22 cellular contexts compared by ENCODE assay signal in the genomic region with DNA sequence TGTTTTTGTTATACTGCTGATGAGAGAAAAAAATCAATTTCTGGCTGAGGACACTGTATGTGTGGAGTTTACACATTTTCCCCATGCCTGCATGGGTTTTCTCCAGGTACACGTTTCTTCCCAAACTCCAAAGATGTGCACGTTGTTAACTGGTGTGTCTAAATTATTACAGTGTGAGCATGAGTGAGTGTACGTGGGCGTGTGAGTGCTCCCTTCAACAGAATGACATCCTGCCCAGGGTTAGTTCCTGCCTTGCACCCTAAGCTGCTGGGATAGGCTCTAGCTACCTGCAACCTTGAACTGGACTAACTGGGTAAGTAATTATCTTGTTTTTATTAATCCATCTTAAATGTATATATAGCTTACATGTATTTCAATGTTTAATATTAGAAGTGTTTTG. TPM values are rescaled to one million over a fixed set of nuclear protein-coding genes. Genes with fewer than 3 reads are reported as not detected.
DNase-seq lines count a peak whose midpoint lies in the region; ATAC-seq and TF ChIP-seq lines count a peak whose summit lies in the region.
"Had no signal": no experiment of that assay in that cellular context is flagged by ENCODE, and none has a peak within 500 bp of the region (broad histone marks: within the 10 kb centered on the region; RNA-seq: fewer than 3 reads in every experiment).

No MANE protein-coding gene starts in this region.

- no peak for TF ChIP-seq CTCF in left ventricle myocardium inferior (IDR thresholded peaks at IDR 0.05; ENCODE audit: borderline replicate concordance)

- H3K4me3 ChIP-seq in CD8-positive, alpha-beta memory T cell (ENCODE audit: low read length) = no peak overlapping the region
- H3K4me3 ChIP-seq in MG63 (no peak overlapping the region), left ventricle myocardium inferior (no peak overlapping the region)
- H3K4me3 ChIP-seq: BLaER1 treated with 17β-estradiol and CSF1 and Interleukin-3, amounts not matched to agents 10 nM and 100 nM; cardiac muscle cell; lower lobe of right lung; right atrium auricular region; testis had no signal

- H3K27ac ChIP-seq in CD8-positive, alpha-beta memory T cell (ENCODE audit: low read depth, low read length) = no peak overlapping the region
- no peak overlapping the region for H3K27ac ChIP-seq in left ventricle myocardium inferior (replicated peaks)
- H3K27ac ChIP-seq: BLaER1 treated with 17β-estradiol and CSF1 and Interleukin-3, amounts not matched to agents 10 nM and 100 nM; cardiac muscle cell; lower lobe of right lung; right atrium auricular region; testis had no signal

- peaks cover 75% of the 10 kb centered on the region for H3K4me1 ChIP-seq in CD8-positive, alpha-beta memory T cell (ENCODE audit: insufficient read depth, low read length)
- peaks cover 24% of the 10 kb centered on the region for H3K4me1 ChIP-seq in left ventricle myocardium inferior

- H3K27me3 Mint-ChIP-seq in activated CD4-positive, alpha-beta memory T cell treated with anti-CD3 and anti-CD28 coated beads for 36 hours = no peaks in the 10 kb centered on the region
- no peaks in the 10 kb centered on the region for H3K27me3 Mint-ChIP-seq in activated CD4-positive, alpha-beta memory T cell treated with anti-CD3 and anti-CD28 coated beads, Interleukin-2, amount 10 ng/mL, durations not matched to agents 7 days and 5 days
- H3K27me3 Mint-ChIP-seq in CD8-positive, alpha-beta memory T cell = no peaks in the 10 kb centered on the region
- H3K27me3 Mint-ChIP-seq in activated T-cell treated with anti-CD3 and anti-CD28 coated beads, Interleukin-2, amount 50 U/mL, for 72 hours (ENCODE audit: low read depth) = no peaks in the 10 kb centered on the region

- H3K27ac Mint-ChIP-seq in activated CD4-positive, alpha-beta memory T cell treated with anti-CD3 and anti-CD28 coated beads for 36 hours = no peak overlapping the region
- no peak overlapping the region for H3K27ac Mint-ChIP-seq in activated CD4-positive, alpha-beta memory T cell treated with anti-CD3 and anti-CD28 coated beads, Interleukin-2, amount 10 ng/mL, durations not matched to agents 7 days and 5 days
- peak overlapping the region; percentile 18 to 77 (median 58) for H3K27ac Mint-ChIP-seq in CD8-positive, alpha-beta memory T cell
- peak overlapping the region; percentile 70 for H3K27ac Mint-ChIP-seq in activated T-cell treated with anti-CD3 and anti-CD28 coated beads, Interleukin-2, amount 50 U/mL, for 72 hours
- H3K27ac Mint-ChIP-seq: activated T-helper 2 cell treated with anti-CD3 and anti-CD28 coated beads, Interferon-gamma antibody, Interleukin-2, Interleukin-4, amounts not matched to agents 10 μg/mL and 5 μg/mL and 100 μg/mL, durations not matched to agents 14 hours and 24 hours and 36 hours had no signal

- H3K4me1 Mint-ChIP-seq in activated CD4-positive, alpha-beta memory T cell treated with anti-CD3 and anti-CD28 coated beads for 36 hours (ENCODE audit: low read depth) = peaks cover 71% of the 10 kb centered on the region
- peaks cover 53% of the 10 kb centered on the region for H3K4me1 Mint-ChIP-seq in activated CD4-positive, alpha-beta memory T cell treated with anti-CD3 and anti-CD28 coated beads, Interleukin-2, amount 10 ng/mL, durations not matched to agents 7 days and 5 days
- peaks cover 71 to 86% (median 84%) of the 10 kb centered on the region in 3 donors for H3K4me1 Mint-ChIP-seq in CD8-positive, alpha-beta memory T cell
- H3K4me1 Mint-ChIP-seq in activated T-cell treated with anti-CD3 and anti-CD28 coated beads, Interleukin-2, amount 50 U/mL, for 72 hours (ENCODE audit: low read depth) = peaks cover 74% of the 10 kb centered on the region

- no peaks in the 10 kb centered on the region for H3K9me3 Mint-ChIP-seq in activated CD4-positive, alpha-beta memory T cell treated with anti-CD3 and anti-CD28 coated beads for 36 hours
- H3K9me3 Mint-ChIP-seq in activated CD4-positive, alpha-beta memory T cell treated with anti-CD3 and anti-CD28 coated beads, Interleukin-2, amount 10 ng/mL, durations not matched to agents 7 days and 5 days = no peaks in the 10 kb centered on the region
- H3K9me3 Mint-ChIP-seq in CD8-positive, alpha-beta memory T cell = no peaks in the 10 kb centered on the region
- H3K9me3 Mint-ChIP-seq in activated T-cell treated with anti-CD3 and anti-CD28 coated beads, Interleukin-2, amount 50 U/mL, for 72 hours = no peaks in the 10 kb centered on the region
- H3K9me3 Mint-ChIP-seq: activated T-helper 2 cell treated with anti-CD3 and anti-CD28 coated beads, Interferon-gamma antibody, Interleukin-2, Interleukin-4, amounts not matched to agents 10 μg/mL and 5 μg/mL and 100 μg/mL, durations not matched to agents 14 hours and 24 hours and 36 hours had no signal

- no peak overlapping the region for H3K4me3 Mint-ChIP-seq in activated CD4-positive, alpha-beta memory T cell treated with anti-CD3 and anti-CD28 coated beads for 36 hours
- no peak overlapping the region for H3K4me3 Mint-ChIP-seq in activated CD4-positive, alpha-beta memory T cell treated with anti-CD3 and anti-CD28 coated beads, Interleukin-2, amount 10 ng/mL, durations not matched to agents 7 days and 5 days
- peak overlapping the region; percentile 1 to 67 (median 58) for H3K4me3 Mint-ChIP-seq in CD8-positive, alpha-beta memory T cell
- peak overlapping the region in 1 of 2 donors; percentile 69 for H3K4me3 Mint-ChIP-seq in activated T-cell treated with anti-CD3 and anti-CD28 coated beads, Interleukin-2, amount 50 U/mL, for 72 hours

- peak; percentile 44 for DNase-seq in activated CD4-positive, alpha-beta memory T cell treated with anti-CD3 and anti-CD28 coated beads for 36 hours
- no peak for DNase-seq in activated CD4-positive, alpha-beta memory T cell treated with anti-CD3 and anti-CD28 coated beads, Interleukin-2, amount 10 ng/mL, durations not matched to agents 7 days and 5 days
- no peak for DNase-seq in CD8-positive, alpha-beta memory T cell
- peak in 1 of 2 donors; percentile 35 for DNase-seq in activated T-cell treated with anti-CD3 and anti-CD28 coated beads, Interleukin-2, amount 50 U/mL, for 72 hours
- DNase-seq in left lobe of liver (ENCODE audit: low spot score) (no peak), MG63 (no peak), left ventricle myocardium inferior (no peak)
- DNase-seq: amniotic stem cell, DMS 273 treated with DMSO at 0.1 percent for 48 hours, foreskin fibroblast, hypothalamus, islet precursor cell, lower lobe of right lung, NCI-H146, NCI-H526, SW 1271, testis had no signal

- peaks cover 26% of the 10 kb centered on the region for H3K36me3 Mint-ChIP-seq in activated CD4-positive, alpha-beta memory T cell treated with anti-CD3 and anti-CD28 coated beads for 36 hours
- peaks cover 79% of the 10 kb centered on the region for H3K36me3 Mint-ChIP-seq in activated CD4-positive, alpha-beta memory T cell treated with anti-CD3 and anti-CD28 coated beads, Interleukin-2, amount 10 ng/mL, durations not matched to agents 7 days and 5 days (ENCODE audit: low read depth)
- H3K36me3 Mint-ChIP-seq in CD8-positive, alpha-beta memory T cell = peaks cover 0 to 66% (median 14%) of the 10 kb centered on the region in 3 donors
- peaks cover 9 to 23% of the 10 kb centered on the region in 2 donors for H3K36me3 Mint-ChIP-seq in activated T-cell treated with anti-CD3 and anti-CD28 coated beads, Interleukin-2, amount 50 U/mL, for 72 hours (ENCODE audit: insufficient read depth in 2 of 2)

- POLR2A ChIA-PET in activated CD4-positive, alpha-beta memory T cell treated with anti-CD3 and anti-CD28 coated beads for 36 hours (lab: Charles Lee) = no interaction called here
- POLR2A ChIA-PET in activated CD4-positive, alpha-beta memory T cell treated with anti-CD3 and anti-CD28 coated beads, Interleukin-2, amount 10 ng/mL, durations not matched to agents 7 days and 5 days (lab: Charles Lee) = no interaction called here
- POLR2A ChIA-PET in CD8-positive, alpha-beta memory T cell (lab: Charles Lee) = interaction anchor here (0.5 kb wide), 1 partner anchor 29 kb away, joined by 5 read pairs; no protein-coding TSS in a partner anchor

- no peaks in the 10 kb centered on the region for H3K27me3 ChIP-seq in CD8-positive, alpha-beta memory T cell (ENCODE audit: insufficient read depth, low read length, poor library complexity, severe bottlenecking)
- H3K27me3 ChIP-seq in MG63 = no peaks in the 10 kb centered on the region
- H3K27me3 ChIP-seq in left ventricle myocardium inferior (ENCODE audit: low read depth) = no peaks in the 10 kb centered on the region
- H3K27me3 ChIP-seq: BLaER1 treated with 17β-estradiol and CSF1 and Interleukin-3, amounts not matched to agents 10 nM and 100 nM; cardiac muscle cell; right atrium auricular region; testis had no signal

- H3K36me3 ChIP-seq in CD8-positive, alpha-beta memory T cell (ENCODE audit: insufficient read depth, low read length) = peaks cover 12% of the 10 kb centered on the region
- peaks cover 34% of the 10 kb centered on the region for H3K36me3 ChIP-seq in MG63
- peaks cover 15% of the 10 kb centered on the region for H3K36me3 ChIP-seq in left ventricle myocardium inferior
- H3K36me3 ChIP-seq: cardiac muscle cell had no signal

- intact Hi-C loops in activated CD4-positive, alpha-beta memory T cell treated with anti-CD3 and anti-CD28 coated beads for 36 hours (cut with micrococcal nuclease) = no loop called here
- intact Hi-C loops in left ventricle myocardium inferior (cut with micrococcal nuclease) = no loop called here

- ATAC-seq in activated T-cell treated with anti-CD3 and anti-CD28 coated beads, Interleukin-2, amount 50 U/mL, for 72 hours (replicated peaks in 1 of 2) = peak; percentile 48 to 49
- ATAC-seq in left lobe of liver (peak; percentile 49), HG03442 (IDR thresholded peaks at IDR 0.05; ENCODE audit: unreplicated experiment) (no peak)
- ATAC-seq: lower lobe of right lung had no signal

- CTCF ChIA-PET in activated CD4-positive, alpha-beta memory T cell treated with anti-CD3 and anti-CD28 coated beads for 36 hours (lab: Charles Lee) = no interaction called here
- CTCF ChIA-PET in activated CD4-positive, alpha-beta memory T cell treated with anti-CD3 and anti-CD28 coated beads, Interleukin-2, amount 10 ng/mL, durations not matched to agents 7 days and 5 days (lab: Charles Lee) = no interaction called here
- CTCF ChIA-PET in CD8-positive, alpha-beta memory T cell (lab: Charles Lee) = no interaction called here

- no peaks in the 10 kb centered on the region for H3K9me3 ChIP-seq in CD8-positive, alpha-beta memory T cell (ENCODE audit: low read length)
- H3K9me3 ChIP-seq in MG63 = no peaks in the 10 kb centered on the region
- no peaks in the 10 kb centered on the region for H3K9me3 ChIP-seq in left ventricle myocardium inferior (replicated peaks)
- H3K9me3 ChIP-seq: lower lobe of right lung, right atrium auricular region, testis had no signal

RNA-seq across cellular contexts. Expression of a gene that starts 5.5 kb away (rescaled TPM):
- total RNA-seq in activated CD4-positive, alpha-beta memory T cell treated with anti-CD3 and anti-CD28 coated beads for 36 hours = 10 to 100 TPM; 28.7 to 29.2 TPM
- total RNA-seq in activated CD4-positive, alpha-beta memory T cell treated with anti-CD3 and anti-CD28 coated beads, Interleukin-2, amount 10 ng/mL, durations not matched to agents 7 days and 5 days = 10 to 100 TPM; 36.1 to 40.9 TPM
- 10 to 100 TPM; 38.9 to 39.7 TPM for total RNA-seq in CD8-positive, alpha-beta memory T cell
- 39.6 TPM for polyA plus RNA-seq in CD8-positive, alpha-beta memory T cell
- total RNA-seq in activated T-cell treated with anti-CD3 and anti-CD28 coated beads, Interleukin-2, amount 50 U/mL, for 72 hours = 10 to 100 TPM; 22.8 to 24.8 TPM
- total RNA-seq in left lobe of liver (5.4 TPM), left ventricle myocardium inferior (6.3 TPM)
- total RNA-seq in MG63 (2014; rRNA removed; shearing (Covaris generic); ENCODE audit: low replicate concordance) = 3.3 and 8.1 TPM in 2 replicates

RNA-seq across cellular contexts. Expression of a gene that starts 5.9 kb away (rescaled TPM):
- 10 to 100 TPM; 31.3 to 31.6 TPM for total RNA-seq in activated CD4-positive, alpha-beta memory T cell treated with anti-CD3 and anti-CD28 coated beads for 36 hours
- 100 to 1,000 TPM; 130 to 144 TPM for total RNA-seq in activated CD4-positive, alpha-beta memory T cell treated with anti-CD3 and anti-CD28 coated beads, Interleukin-2, amount 10 ng/mL, durations not matched to agents 7 days and 5 days
- 10 to 100 TPM; 76.0 to 77.1 TPM for total RNA-seq in CD8-positive, alpha-beta memory T cell
- polyA plus RNA-seq in CD8-positive, alpha-beta memory T cell = 87.1 TPM
- total RNA-seq in activated T-cell treated with anti-CD3 and anti-CD28 coated beads, Interleukin-2, amount 50 U/mL, for 72 hours = 10 to 100 TPM; 45.7 to 55.0 TPM
- total RNA-seq in left lobe of liver (25.7 TPM), left ventricle myocardium inferior (30.1 TPM)
- 10.8 and 24.3 TPM in 2 replicates for total RNA-seq in MG63 (2014; rRNA removed; shearing (Covaris generic); ENCODE audit: low replicate concordance)

Comparison
In these comparisons a context has a peak if more than half of its experiments do, and no peak if none do; other contexts are left out.
1. H3K27ac Mint-ChIP-seq: peak in CD8-positive, alpha-beta memory T cell (8 of 8) and activated T-cell treated with anti-CD3 and anti-CD28 coated beads, Interleukin-2, amount 50 U/mL, for 72 hours (single experiment); none in activated CD4-positive, alpha-beta memory T cell treated with anti-CD3 and anti-CD28 coated beads for 36 hours (single experiment) and activated CD4-positive, alpha-beta memory T cell treated with anti-CD3 and anti-CD28 coated beads, Interleukin-2, amount 10 ng/mL, durations not matched to agents 7 days and 5 days (single experiment).
2. H3K4me3 Mint-ChIP-seq: peak in CD8-positive, alpha-beta memory T cell (7 of 7); none in activated CD4-positive, alpha-beta memory T cell treated with anti-CD3 and anti-CD28 coated beads for 36 hours (single experiment) and activated CD4-positive, alpha-beta memory T cell treated with anti-CD3 and anti-CD28 coated beads, Interleukin-2, amount 10 ng/mL, durations not matched to agents 7 days and 5 days (single experiment).